8 cellular contexts compared by ENCODE assay signal in the genomic region with DNA sequence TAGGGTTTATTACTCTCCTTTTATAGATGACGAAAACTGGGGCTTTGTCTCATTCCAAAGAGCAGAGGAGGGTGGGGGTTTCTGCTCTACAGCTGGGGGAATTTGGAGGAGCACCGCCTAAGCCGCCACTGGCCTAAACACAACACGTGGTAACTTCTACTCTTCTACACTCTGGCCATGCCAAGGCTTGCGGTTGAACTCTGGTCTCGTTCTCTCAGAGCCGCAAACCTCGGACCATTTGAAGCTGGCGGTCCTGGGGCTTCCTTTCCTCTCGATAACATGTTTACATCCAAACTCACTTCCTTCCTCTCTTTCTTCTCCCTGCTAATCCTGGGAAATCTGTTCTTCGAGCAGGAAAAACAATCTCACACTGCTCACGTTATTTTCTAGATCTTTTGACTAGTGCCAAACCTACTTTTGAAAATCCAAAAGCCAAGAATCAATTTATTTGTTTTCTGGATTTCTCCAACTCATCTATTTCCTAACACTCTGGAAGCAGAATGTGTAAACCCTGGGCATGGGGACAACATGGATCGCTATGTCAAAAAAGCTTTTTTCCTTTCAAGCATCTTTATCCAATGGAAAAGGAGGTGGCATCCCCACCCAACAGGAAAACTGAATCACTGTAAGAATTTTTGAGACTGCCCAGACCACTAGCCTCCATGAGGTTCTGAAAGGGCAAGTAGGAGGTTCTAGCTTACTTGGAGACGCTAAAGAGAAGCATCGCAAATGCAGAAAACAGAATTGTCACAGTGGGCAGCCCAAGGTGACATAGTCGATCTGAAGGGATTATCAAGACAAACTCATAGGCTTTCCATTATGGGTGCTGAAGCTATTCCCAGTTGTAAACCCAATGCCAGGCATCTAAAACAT. TPM values are rescaled to one million over a fixed set of nuclear protein-coding genes. Genes with fewer than 3 reads are reported as not detected.
DNase-seq lines count a peak whose midpoint lies in the region; ATAC-seq and TF ChIP-seq lines count a peak whose summit lies in the region.

No MANE protein-coding gene starts in this region.

- H3K9me3 ChIP-seq in esophagus squamous epithelium: no peaks in the 10 kb centered on the region
- no peaks in the 10 kb centered on the region for H3K9me3 ChIP-seq in neural cell (ENCODE audit: low read length)

- H2AFZ ChIP-seq in neural cell (ENCODE audit: low read depth, low read length): no peak overlapping the region

- H3K9me2 ChIP-seq in neural cell (ENCODE audit: insufficient read depth, low read length): no peaks in the 10 kb centered on the region

- no peak for TF ChIP-seq EP300 in neural cell (conservative IDR thresholded peaks at IDR 0.05; ENCODE audit: poor library complexity, severe bottlenecking)

- H3K36me3 ChIP-seq in esophagus squamous epithelium (no peaks in the 10 kb centered on the region), neural cell (ENCODE audit: insufficient read depth, low read length) (no peaks in the 10 kb centered on the region)

- TF ChIP-seq CTCF in esophagus squamous epithelium (IDR thresholded peaks at IDR 0.05) (no peak), neural cell (IDR thresholded peaks at IDR 0.05; ENCODE audit: poor library complexity, severe bottlenecking) (no peak)

- H4K20me1 ChIP-seq in neural cell (ENCODE audit: insufficient read depth): no peaks in the 10 kb centered on the region

- 19 to 21% methylated on average over 16 of the region's 16 CpGs for WGBS in esophagus squamous epithelium, 2 donors

- H3K27me3 ChIP-seq in esophagus squamous epithelium (no peaks in the 10 kb centered on the region), neural cell (ENCODE audit: insufficient read depth, low read depth, low read length) (no peaks in the 10 kb centered on the region)

- H3K4me1 ChIP-seq in esophagus squamous epithelium: peaks cover 19 to 69% (median 34%) of the 10 kb centered on the region in 3 donors

- peak overlapping the region; percentile 96 to 99 (median 98) for H3K27ac ChIP-seq in esophagus squamous epithelium
- no peak overlapping the region for H3K27ac ChIP-seq in neural cell (ENCODE audit: low read length)

- no peaks in the 10 kb centered on the region for H3F3A ChIP-seq in neural cell (ENCODE audit: insufficient read depth, low read length, poor library complexity, severe bottlenecking)

- no peak overlapping the region for H3K4me2 ChIP-seq in neural cell (ENCODE audit: low read length)

- no peak for TF ChIP-seq RAD21 in neural cell (conservative IDR thresholded peaks at IDR 0.05)

- H3K79me2 ChIP-seq in neural cell (replicated peaks; ENCODE audit: insufficient read depth, low read length): no peaks in the 10 kb centered on the region

- H3K4me3 ChIP-seq in esophagus squamous epithelium (peak overlapping the region in 3 of 4 donors; percentile 60 to 76 (median 73)), neural cell (ENCODE audit: low read length) (peak overlapping the region; percentile 93)

- H3K9ac ChIP-seq in neural cell (ENCODE audit: low read length): no peak overlapping the region

- DNase-seq in DMS79 (lab: John Stamatoyannopoulos, UW): peak; percentile 23
- peak; percentile 75 for DNase-seq in NOMO-1 treated with DMSO at 0.1 percent for 48 hours (lab: John Stamatoyannopoulos, UW; ENCODE audit: unreplicated experiment)
- peak; percentile 62 for DNase-seq in activated T-cell treated with anti-CD3 and anti-CD28 coated beads for 24 hours (ENCODE audit: low read depth)
- DNase-seq in esophagus squamous epithelium (lab: John Stamatoyannopoulos, UW): peak; percentile 39
- DNase-seq in stimulated activated naive CD4-positive, alpha-beta T cell treated with Interleukin-2 at 50 U/mL for 16 hours (lab: John Stamatoyannopoulos, UW): peak; percentile 75

- intact Hi-C loops in esophagus squamous epithelium (cut with DNase I): no loop called here

- TF ChIP-seq POLR2A in esophagus squamous epithelium (IDR thresholded peaks at IDR 0.05): peak in 1 of 4 donors; percentile 30

- ATAC-seq in HG02840 (IDR thresholded peaks at IDR 0.05; ENCODE audit: low FRiP score, unreplicated experiment) (peak; percentile 18), HG03571 (IDR thresholded peaks at IDR 0.05; ENCODE audit: unreplicated experiment) (no peak)

TF ChIP-seq in neural cell, 6 proteins besides CTCF, POLR2A, EP300 and RAD21:
- TF ChIP-seq EZH2 (IDR thresholded peaks at IDR 0.05; ENCODE audit: borderline replicate concordance, insufficient read depth, low read length, poor library complexity, severe bottlenecking) (no peak), TAF1 (IDR thresholded peaks at IDR 0.05; ENCODE audit: low read depth) (no peak)

RNA-seq across cellular contexts. Expression of a gene that starts 13.6 kb away (rescaled TPM):
- total RNA-seq in esophagus squamous epithelium: 10 to 100 TPM; 10.6 to 26.9 (median 16.2) TPM
- 3.9 and 7.2 TPM in 2 replicates for polyA plus RNA-seq in neural cell
- polyA minus RNA-seq in neural cell: 5.4 and 5.6 TPM in 2 replicates

RNA-seq across cellular contexts. Expression of a gene that starts 30.2 kb away (rescaled TPM):
- not detected for total RNA-seq in esophagus squamous epithelium
- not detected in 2 replicates for polyA plus RNA-seq in neural cell
- not detected in 2 replicates for polyA minus RNA-seq in neural cell

Comparison
In these comparisons a context has a peak if more than half of its experiments do, and no peak if none do; other contexts are left out.
1. DNase-seq: peak in every context shown above with its lines; median percentile 75 in NOMO-1 treated with DMSO at 0.1 percent for 48 hours; 75 in stimulated activated naive CD4-positive, alpha-beta T cell treated with Interleukin-2 at 50 U/mL for 16 hours; 62 in activated T-cell treated with anti-CD3 and anti-CD28 coated beads for 24 hours; 39 in esophagus squamous epithelium; 23 in DMS79.